ENCODE assay signal across 10 cellular contexts in genomic region chr17:45228121-45228941, GRCh38. TPM values are rescaled to one million over a fixed set of nuclear protein-coding genes. Genes with fewer than 3 reads are reported as not detected.
DNase-seq lines count a peak whose midpoint lies in the region; ATAC-seq, FAIRE-seq and TF ChIP-seq lines count a peak whose summit lies in the region.
"Had no signal": no experiment of that assay in that cellular context is flagged by ENCODE, and none has a peak within 500 bp of the region (broad histone marks: within the 10 kb centered on the region; RNA-seq: fewer than 3 reads in every experiment).

No MANE protein-coding gene starts in this region.

- H3K79me2 ChIP-seq in OCI-LY7 (ENCODE audit: insufficient read depth, low read depth, low read length), result peaks cover 64% of the 10 kb centered on the region

- no peaks in the 10 kb centered on the region for H4K20me1 ChIP-seq in OCI-LY7 (ENCODE audit: insufficient read depth, low read length)

- no TSS peak for BruUV-seq in OCI-LY7 (replicated peaks; lab: Mats Ljungman, UMichigan)

- 20 to 24% methylated on average over 18 of the region's 18 CpGs for WGBS in pancreas, 2 donors
- WGBS in lower leg skin, 2 donors, result 56 to 67% methylated on average over 17 to 18 of the region's 18 CpGs

- ATAC-seq in pancreas (peak; percentile 43 to 77 (median 62)), HG02678 (IDR thresholded peaks at IDR 0.05; ENCODE audit: unreplicated experiment) (no peak), GM18511 (IDR thresholded peaks at IDR 0.05; ENCODE audit: unreplicated experiment) (no peak)

- TF ChIP-seq POLR2A in lower leg skin (IDR thresholded peaks at IDR 0.05), result no peak

- H3K27me3 ChIP-seq in pancreas, result no peaks in the 10 kb centered on the region

- CTCF ChIA-PET in OCI-LY7 (lab: Charles Lee; ENCODE audit: unreplicated experiment), result no interaction called here

- POLR2A ChIA-PET in OCI-LY7 (lab: Charles Lee), result interaction anchor here (0.7 to 1.1 kb wide), 3 partner anchors 9 to 312 kb away, joined by 3 to 5 read pairs (median 3); no protein-coding TSS in a partner anchor

- H3K4me2 ChIP-seq in OCI-LY7 (ENCODE audit: low read length), result peak overlapping the region; percentile 98

- DNase-seq in OCI-LY7 (ENCODE audit: low spot score) (peak; percentile 62), pancreas (peak in 5 of 6 donors; percentile 52 to 78 (median 63)), midbrain (lab: John Stamatoyannopoulos, UW) (no peak), lower leg skin (ENCODE audit: low spot score in 2 of 2) (no peak)
- DNase-seq: cerebellar nuclear complex, NCI-H2029 treated with DMSO at 0.1 percent for 48 hours had no signal

- intact Hi-C loops in OCI-LY7 (cut with micrococcal nuclease; ENCODE audit: unreplicated experiment) (loop anchor here (5.0 kb wide), 1 partner anchor 89 kb away; the partner anchor contains the start of gene MAP3K14), pancreas (cut with DNase I) (loop anchor here in 1 of 3 donors (10.0 kb wide), 1 partner anchor 596 kb away; no protein-coding TSS in a partner anchor), lower leg skin (cut with DNase I; ENCODE audit: low total_unique reads) (no loop called here)

- no peaks in the 10 kb centered on the region for H3K9me3 ChIP-seq in OCI-LY7 (ENCODE audit: low read length)
- H3K9me3 ChIP-seq in pancreas, result no peaks in the 10 kb centered on the region

- H3K4me3 ChIP-seq in GM08714 (ENCODE audit: low read length), result peak overlapping the region; percentile 13; the same call in 1 of the 2 replicates
- H3K4me3 ChIP-seq in OCI-LY7 (ENCODE audit: low read depth, low read length, poor library complexity, severe bottlenecking), result peak overlapping the region; percentile 96
- peak overlapping the region in 1 of 4 donors; percentile 17 for H3K4me3 ChIP-seq in pancreas
- H3K4me3 ChIP-seq in lower leg skin (ENCODE audit: low read depth, poor library complexity, severe bottlenecking), result no peak overlapping the region

- no peaks in the 10 kb centered on the region for H3K9me2 ChIP-seq in OCI-LY7 (ENCODE audit: insufficient read depth, low read length)

- H2AFZ ChIP-seq in OCI-LY7 (ENCODE audit: low read length), result no peak overlapping the region

- H3K4me1 ChIP-seq in OCI-LY7 (ENCODE audit: insufficient read depth, low read length, poor library complexity, severe bottlenecking), result peaks cover 81% of the 10 kb centered on the region
- peaks cover 8 to 14% (median 11%) of the 10 kb centered on the region in 3 donors for H3K4me1 ChIP-seq in pancreas

- TF ChIP-seq CTCF in OCI-LY7 (conservative IDR thresholded peaks at IDR 0.05; ENCODE audit: low read length) (no peak), pancreas (IDR thresholded peaks at IDR 0.05) (no peak), lower leg skin (IDR thresholded peaks at IDR 0.05) (no peak)

- H3K27ac ChIP-seq in OCI-LY7 (ENCODE audit: low read depth, low read length, poor library complexity, severe bottlenecking) (peak overlapping the region; percentile 97), cingulate gyrus (ENCODE audit: low read depth, low read length) (peak overlapping the region; percentile 70), pancreas (peak overlapping the region in 3 of 4 donors; percentile 10 to 71 (median 64))

- no peak for FAIRE-seq in pancreas (lab: Jason Lieb, UNC)

- H3K36me3 ChIP-seq in OCI-LY7 (ENCODE audit: insufficient read depth, low read length), result peaks cover 4% of the 10 kb centered on the region
- H3K36me3 ChIP-seq in pancreas, result no peaks in the 10 kb centered on the region

RNA-seq across cellular contexts. Expression of gene FMNL1, which starts 6.6 kb away (rescaled TPM):
- total RNA-seq in OCI-LY7 (2014; rRNA removed; shearing (Covaris generic)), result 44.8 and 55.1 TPM in 2 replicates
- total RNA-seq in OCI-LY7 (2022), result 133 and 159 TPM in 2 replicates
- 10 to 100 TPM in 2 of 6 donors, 1 to 10 TPM in 4; 1.9 to 22.1 (median 4.6) TPM for total RNA-seq in pancreas
- 1 to 10 TPM; 5.2 to 7.0 TPM for polyA plus RNA-seq in pancreas
- total RNA-seq in lower leg skin, result 10 to 100 TPM in 1 of 4 donors, 1 to 10 TPM in 3; 8.3 to 13.6 (median 8.8) TPM

RNA-seq across cellular contexts. Expression of gene SPATA32, which starts 33.6 kb away (rescaled TPM):
- 0.41 TPM in 1 of 2 replicates, not detected in the other for total RNA-seq in OCI-LY7 (2014; rRNA removed; shearing (Covaris generic))
- total RNA-seq in OCI-LY7 (2022), result 0.18 TPM in 1 of 2 replicates, not detected in the other
- under 1 TPM in 2 of 6 donors, not detected in 4; 0.12 to 0.14 TPM for total RNA-seq in pancreas
- under 1 TPM; 0.07 to 0.19 TPM for polyA plus RNA-seq in pancreas
- not detected for total RNA-seq in lower leg skin

Comparison
In these comparisons a context has a peak if more than half of its experiments do, and no peak if none do; other contexts are left out.
1. DNase-seq: peak in OCI-LY7 (single experiment) and pancreas (5 of 6); none in midbrain (single experiment) and lower leg skin (0 of 2).
2. ATAC-seq: peak in pancreas (4 of 4); none in HG02678 (single experiment) and GM18511 (single experiment).
3. Peak in every context shown above with its lines, with median percentiles within 50 percentile points of each other: H3K27ac ChIP-seq.